ENCODE assay signal across 1 cellular context in the genomic region with DNA sequence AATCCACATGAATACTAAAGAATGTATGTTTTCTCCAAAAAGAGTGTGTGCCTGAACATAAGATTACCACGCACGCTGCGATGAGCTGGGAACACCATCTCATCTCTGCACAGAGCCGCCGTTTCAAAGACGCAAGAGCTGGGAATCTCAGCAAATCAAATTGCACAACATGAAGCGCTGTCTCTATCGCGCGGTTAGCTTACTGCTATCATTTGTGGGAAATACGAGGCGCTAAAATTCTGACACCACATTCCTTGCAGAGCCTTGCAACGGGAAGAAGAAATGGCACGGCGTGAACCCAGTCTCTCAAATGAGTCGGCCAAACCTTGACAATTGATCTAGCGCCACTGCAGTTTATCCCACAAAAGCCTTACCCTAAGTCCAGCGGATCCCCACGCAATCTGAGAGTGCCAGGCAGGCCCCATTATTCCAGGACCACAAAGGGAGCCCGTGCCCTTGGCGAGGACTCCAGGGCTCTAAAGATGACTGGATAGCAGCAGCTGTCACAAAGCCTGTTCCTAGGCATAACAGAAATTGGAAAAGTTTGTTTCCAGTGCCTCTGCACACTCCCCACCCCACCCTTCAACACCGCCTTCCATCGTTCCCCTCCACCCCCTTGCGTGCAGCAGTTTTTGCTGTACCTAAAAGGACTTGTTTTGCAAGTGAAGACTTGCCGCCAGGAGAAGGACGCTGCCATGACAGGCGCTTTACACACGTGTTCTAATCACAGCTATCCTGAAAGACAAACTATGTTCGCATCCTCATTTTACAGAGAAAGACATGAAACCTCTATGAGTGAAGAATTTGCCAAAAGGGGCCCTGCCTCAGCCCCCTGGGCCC.
TF ChIP-seq lines count a peak whose summit lies in the region.

No MANE protein-coding gene starts in this region.

TF ChIP-seq in GM23338, 12 proteins besides CTCF, POLR2A, EP300 and RAD21 (continued from another document):
- TF ChIP-seq, protein P1, sequence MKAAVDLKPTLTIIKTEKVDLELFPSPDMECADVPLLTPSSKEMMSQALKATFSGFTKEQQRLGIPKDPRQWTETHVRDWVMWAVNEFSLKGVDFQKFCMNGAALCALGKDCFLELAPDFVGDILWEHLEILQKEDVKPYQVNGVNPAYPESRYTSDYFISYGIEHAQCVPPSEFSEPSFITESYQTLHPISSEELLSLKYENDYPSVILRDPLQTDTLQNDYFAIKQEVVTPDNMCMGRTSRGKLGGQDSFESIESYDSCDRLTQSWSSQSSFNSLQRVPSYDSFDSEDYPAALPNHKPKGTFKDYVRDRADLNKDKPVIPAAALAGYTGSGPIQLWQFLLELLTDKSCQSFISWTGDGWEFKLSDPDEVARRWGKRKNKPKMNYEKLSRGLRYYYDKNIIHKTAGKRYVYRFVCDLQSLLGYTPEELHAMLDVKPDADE (IDR thresholded peaks at IDR 0.05): no peak
- no peak for TF ChIP-seq ZNF331 (CRISPR knock-in tag; IDR thresholded peaks at IDR 0.05; ENCODE audit: low read depth)
- TF ChIP-seq, protein P2, sequence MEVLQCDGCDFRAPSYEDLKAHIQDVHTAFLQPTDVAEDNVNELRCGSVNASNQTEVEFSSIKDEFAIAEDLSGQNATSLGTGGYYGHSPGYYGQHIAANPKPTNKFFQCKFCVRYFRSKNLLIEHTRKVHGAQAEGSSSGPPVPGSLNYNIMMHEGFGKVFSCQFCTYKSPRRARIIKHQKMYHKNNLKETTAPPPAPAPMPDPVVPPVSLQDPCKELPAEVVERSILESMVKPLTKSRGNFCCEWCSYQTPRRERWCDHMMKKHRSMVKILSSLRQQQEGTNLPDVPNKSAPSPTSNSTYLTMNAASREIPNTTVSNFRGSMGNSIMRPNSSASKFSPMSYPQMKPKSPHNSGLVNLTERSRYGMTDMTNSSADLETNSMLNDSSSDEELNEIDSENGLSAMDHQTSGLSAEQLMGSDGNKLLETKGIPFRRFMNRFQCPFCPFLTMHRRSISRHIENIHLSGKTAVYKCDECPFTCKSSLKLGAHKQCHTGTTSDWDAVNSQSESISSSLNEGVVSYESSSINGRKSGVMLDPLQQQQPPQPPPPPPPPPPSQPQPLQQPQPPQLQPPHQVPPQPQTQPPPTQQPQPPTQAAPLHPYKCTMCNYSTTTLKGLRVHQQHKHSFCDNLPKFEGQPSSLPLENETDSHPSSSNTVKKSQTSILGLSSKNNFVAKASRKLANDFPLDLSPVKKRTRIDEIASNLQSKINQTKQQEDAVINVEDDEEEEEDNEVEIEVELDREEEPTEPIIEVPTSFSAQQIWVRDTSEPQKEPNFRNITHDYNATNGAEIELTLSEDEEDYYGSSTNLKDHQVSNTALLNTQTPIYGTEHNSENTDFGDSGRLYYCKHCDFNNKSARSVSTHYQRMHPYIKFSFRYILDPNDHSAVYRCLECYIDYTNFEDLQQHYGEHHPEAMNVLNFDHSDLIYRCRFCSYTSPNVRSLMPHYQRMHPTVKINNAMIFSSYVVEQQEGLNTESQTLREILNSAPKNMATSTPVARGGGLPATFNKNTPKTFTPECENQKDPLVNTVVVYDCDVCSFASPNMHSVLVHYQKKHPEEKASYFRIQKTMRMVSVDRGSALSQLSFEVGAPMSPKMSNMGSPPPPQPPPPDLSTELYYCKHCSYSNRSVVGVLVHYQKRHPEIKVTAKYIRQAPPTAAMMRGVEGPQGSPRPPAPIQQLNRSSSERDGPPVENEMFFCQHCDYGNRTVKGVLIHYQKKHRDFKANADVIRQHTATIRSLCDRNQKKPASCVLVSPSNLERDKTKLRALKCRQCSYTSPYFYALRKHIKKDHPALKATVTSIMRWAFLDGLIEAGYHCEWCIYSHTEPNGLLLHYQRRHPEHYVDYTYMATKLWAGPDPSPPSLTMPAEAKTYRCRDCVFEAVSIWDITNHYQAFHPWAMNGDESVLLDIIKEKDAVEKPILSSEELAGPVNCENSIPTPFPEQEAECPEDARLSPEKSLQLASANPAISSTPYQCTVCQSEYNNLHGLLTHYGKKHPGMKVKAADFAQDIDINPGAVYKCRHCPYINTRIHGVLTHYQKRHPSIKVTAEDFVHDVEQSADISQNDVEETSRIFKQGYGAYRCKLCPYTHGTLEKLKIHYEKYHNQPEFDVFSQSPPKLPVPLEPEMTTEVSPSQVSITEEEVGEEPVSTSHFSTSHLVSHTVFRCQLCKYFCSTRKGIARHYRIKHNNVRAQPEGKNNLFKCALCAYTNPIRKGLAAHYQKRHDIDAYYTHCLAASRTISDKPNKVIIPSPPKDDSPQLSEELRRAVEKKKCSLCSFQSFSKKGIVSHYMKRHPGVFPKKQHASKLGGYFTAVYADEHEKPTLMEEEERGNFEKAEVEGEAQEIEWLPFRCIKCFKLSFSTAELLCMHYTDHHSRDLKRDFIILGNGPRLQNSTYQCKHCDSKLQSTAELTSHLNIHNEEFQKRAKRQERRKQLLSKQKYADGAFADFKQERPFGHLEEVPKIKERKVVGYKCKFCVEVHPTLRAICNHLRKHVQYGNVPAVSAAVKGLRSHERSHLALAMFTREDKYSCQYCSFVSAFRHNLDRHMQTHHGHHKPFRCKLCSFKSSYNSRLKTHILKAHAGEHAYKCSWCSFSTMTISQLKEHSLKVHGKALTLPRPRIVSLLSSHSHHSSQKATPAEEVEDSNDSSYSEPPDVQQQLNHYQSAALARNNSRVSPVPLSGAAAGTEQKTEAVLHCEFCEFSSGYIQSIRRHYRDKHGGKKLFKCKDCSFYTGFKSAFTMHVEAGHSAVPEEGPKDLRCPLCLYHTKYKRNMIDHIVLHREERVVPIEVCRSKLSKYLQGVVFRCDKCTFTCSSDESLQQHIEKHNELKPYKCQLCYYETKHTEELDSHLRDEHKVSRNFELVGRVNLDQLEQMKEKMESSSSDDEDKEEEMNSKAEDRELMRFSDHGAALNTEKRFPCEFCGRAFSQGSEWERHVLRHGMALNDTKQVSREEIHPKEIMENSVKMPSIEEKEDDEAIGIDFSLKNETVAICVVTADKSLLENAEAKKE (CRISPR knock-in tag; IDR thresholded peaks at IDR 0.05): no peak
- no peak for TF ChIP-seq CREB1 (CRISPR knock-in tag; IDR thresholded peaks at IDR 0.05; ENCODE audit: low read depth)
- no peak for TF ChIP-seq STAT1 (IDR thresholded peaks at IDR 0.05; ENCODE audit: unreplicated experiment)
- TF ChIP-seq ZNF114 (CRISPR knock-in tag; IDR thresholded peaks at IDR 0.05): no peak
- no peak for TF ChIP-seq EZH2 (IDR thresholded peaks at IDR 0.05; ENCODE audit: low read depth, unreplicated experiment)
TF ChIP-seq in GM23338: peak in this region for 0.
